In the genomic region with DNA sequence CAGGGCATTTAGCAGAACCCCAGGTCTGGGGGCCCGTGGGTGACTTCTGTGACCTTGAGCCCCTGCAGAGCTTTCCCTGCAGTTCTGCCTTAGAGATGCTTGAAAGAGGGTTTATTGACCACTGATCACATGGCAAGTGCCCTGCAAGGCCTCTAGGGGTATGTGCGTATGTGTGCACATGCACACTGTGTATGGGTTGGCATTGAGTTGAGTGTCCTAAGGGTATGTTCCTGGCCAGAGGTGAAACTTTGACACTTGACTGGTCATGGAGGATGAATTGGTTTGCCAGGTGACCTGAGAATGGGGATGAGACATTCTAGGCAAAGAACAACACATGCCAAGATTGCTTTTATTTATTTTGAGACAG, we compare ENCODE assay signal across 21 cellular contexts. TPM values are rescaled to one million over a fixed set of nuclear protein-coding genes. Genes with fewer than 3 reads are reported as not detected.
"Had no signal": no experiment of that assay in that cellular context is flagged by ENCODE, and none has a peak within 500 bp of the region (broad histone marks: within the 10 kb centered on the region; RNA-seq: fewer than 3 reads in every experiment).

No MANE protein-coding gene starts in this region.

- H3K4me1 Mint-ChIP-seq: neural crest cell had no signal

- H3K9me3 Mint-ChIP-seq: activated CD4-positive, alpha-beta memory T cell treated with anti-CD3 and anti-CD28 coated beads, Interleukin-2, amount 10 ng/mL, durations not matched to agents 7 days and 5 days; activated naive CD8-positive, alpha-beta T cell treated with anti-CD3 and anti-CD28 coated beads, Interleukin-2, amount 10 ng/mL, durations not matched to agents 7 days and 5 days; neural crest cell; T-helper 1 cell treated with Interleukin-12 subunit alpha and Interleukin-12 subunit beta and Interleukin-4 antibody, amounts not matched to agents 30 μg/mL and 1 μg/mL, for 36 hours had no signal

- H3K4me3 ChIP-seq: esophagus squamous epithelium, lung, prostate gland, thoracic aorta had no signal

- H3K27me3 ChIP-seq: esophagus squamous epithelium had no signal

- H3K4me3 Mint-ChIP-seq: activated CD4-positive, alpha-beta memory T cell treated with anti-CD3 and anti-CD28 coated beads, Interleukin-2, amount 10 ng/mL, durations not matched to agents 7 days and 5 days; activated naive CD8-positive, alpha-beta T cell treated with anti-CD3 and anti-CD28 coated beads, Interleukin-2, amount 10 ng/mL, durations not matched to agents 7 days and 5 days; neural crest cell; T-helper 1 cell treated with Interleukin-12 subunit alpha and Interleukin-12 subunit beta and Interleukin-4 antibody, amounts not matched to agents 30 μg/mL and 1 μg/mL, for 36 hours had no signal

- H3K27ac ChIP-seq: esophagus squamous epithelium, prostate gland, thoracic aorta, WERI-Rb-1 had no signal

- H3K27ac Mint-ChIP-seq: activated CD4-positive, alpha-beta memory T cell treated with anti-CD3 and anti-CD28 coated beads, Interleukin-2, amount 10 ng/mL, durations not matched to agents 7 days and 5 days; activated naive CD8-positive, alpha-beta T cell treated with anti-CD3 and anti-CD28 coated beads, Interleukin-2, amount 10 ng/mL, durations not matched to agents 7 days and 5 days; T-helper 1 cell treated with Interleukin-12 subunit alpha and Interleukin-12 subunit beta and Interleukin-4 antibody, amounts not matched to agents 30 μg/mL and 1 μg/mL, for 36 hours had no signal

- H3K9me3 ChIP-seq: esophagus squamous epithelium, prostate gland, thoracic aorta had no signal

- H3K27me3 Mint-ChIP-seq: activated CD4-positive, alpha-beta memory T cell treated with anti-CD3 and anti-CD28 coated beads, Interleukin-2, amount 10 ng/mL, durations not matched to agents 7 days and 5 days; activated naive CD8-positive, alpha-beta T cell treated with anti-CD3 and anti-CD28 coated beads, Interleukin-2, amount 10 ng/mL, durations not matched to agents 7 days and 5 days had no signal

- DNase-seq: activated CD4-positive, alpha-beta memory T cell treated with anti-CD3 and anti-CD28 coated beads, Interleukin-2, amount 10 ng/mL, durations not matched to agents 7 days and 5 days; activated CD4-positive, alpha-beta T cell treated with anti-CD3 and anti-CD28 coated beads for 4 hours; activated CD8-positive, alpha-beta memory T cell treated with anti-CD3 and anti-CD28 coated beads, Interleukin-2, amount 50 U/mL, for 4 hours; activated gamma-delta T cell treated with Interleukin-2 at 50 U/mL for 16 hours; activated naive CD8-positive, alpha-beta T cell treated with anti-CD3 and anti-CD28 coated beads, Interleukin-2, amount 10 ng/mL, durations not matched to agents 7 days and 5 days; anterior cingulate cortex; esophagus squamous epithelium; kidney glomerular epithelial cell; midbrain; WERI-Rb-1 had no signal

- H3K4me1 ChIP-seq: esophagus squamous epithelium, prostate gland had no signal

- ATAC-seq: sciatic nerve had no signal

RNA-seq across cellular contexts. Expression of a gene that starts 21.6 kb away (rescaled TPM):
- total RNA-seq: endothelial cell of umbilical vein, fibroblast of villous mesenchyme, myocyte, neural crest cell, osteoblast, sciatic nerve, thoracic aorta had no signal
- polyA plus RNA-seq: endothelial cell of umbilical vein had no signal

RNA-seq across cellular contexts. Expression of a gene that starts 24.9 kb away (rescaled TPM):
- total RNA-seq: activated CD4-positive, alpha-beta memory T cell treated with anti-CD3 and anti-CD28 coated beads, Interleukin-2, amount 10 ng/mL, durations not matched to agents 7 days and 5 days; activated naive CD8-positive, alpha-beta T cell treated with anti-CD3 and anti-CD28 coated beads, Interleukin-2, amount 10 ng/mL, durations not matched to agents 7 days and 5 days; endothelial cell of umbilical vein; esophagus squamous epithelium; fibroblast of villous mesenchyme; myocyte; neural crest cell; osteoblast; prostate gland; sciatic nerve; thoracic aorta; ureter had no signal
- polyA plus RNA-seq: endothelial cell of umbilical vein had no signal
